Comparison of ENCODE assay signal across 29 cellular contexts in the genomic region with DNA sequence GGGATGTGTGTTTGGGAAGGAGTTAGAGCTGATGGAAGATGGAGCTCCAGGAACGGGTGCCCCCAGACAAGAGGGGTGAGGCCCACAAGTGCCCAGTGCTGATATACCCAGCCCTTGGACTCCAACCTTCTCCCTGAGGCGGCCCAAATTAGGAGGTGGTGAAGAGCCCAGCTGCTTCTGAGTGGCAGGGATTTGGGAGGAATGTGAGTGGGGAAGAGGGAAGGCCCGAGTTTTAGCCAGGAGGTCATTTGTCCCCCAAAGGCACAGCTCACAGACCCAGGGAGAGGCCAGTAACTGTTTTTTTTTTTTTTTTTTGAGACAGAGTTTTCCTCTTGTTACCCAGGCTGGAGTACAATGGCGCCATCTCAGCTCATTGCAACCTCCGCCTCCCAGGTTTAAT. TPM values are rescaled to one million over a fixed set of nuclear protein-coding genes. Genes with fewer than 3 reads are reported as not detected.
"Had no signal": no experiment of that assay in that cellular context is flagged by ENCODE, and none has a peak within 500 bp of the region (broad histone marks: within the 10 kb centered on the region; RNA-seq: fewer than 3 reads in every experiment).

No MANE protein-coding gene starts in this region.

- ATAC-seq: heart right ventricle had no signal

- DNase-seq: activated CD4-positive, alpha-beta memory T cell treated with anti-CD3 and anti-CD28 coated beads for 36 hours; activated CD4-positive, alpha-beta T cell treated with anti-CD3 and anti-CD28 coated beads, Interleukin-2, amount 10 ng/mL, durations not matched to agents 24 days and 14 days; activated CD4-positive, CD25-positive, alpha-beta regulatory T cell treated with anti-CD3 and anti-CD28 coated beads, Interleukin-2, amount 50 U/mL, for 72 hours; activated CD8-positive, alpha-beta memory T cell treated with anti-CD3 and anti-CD28 coated beads, Interleukin-2, amount 50 U/mL, for 4 hours; activated gamma-delta T cell; activated naive CD4-positive, alpha-beta T cell treated with anti-CD3 and anti-CD28 coated beads, Interleukin-2, amount 10 ng/mL, durations not matched to agents 7 days and 5 days; activated naive CD8-positive, alpha-beta T cell treated with anti-CD3 and anti-CD28 coated beads, Interleukin-2, amount 10 ng/mL, durations not matched to agents 7 days and 5 days; activated T-cell treated with anti-CD3 and anti-CD28 coated beads, Interleukin-2, amount 50 U/mL, for 24 hours; amniotic stem cell; brain microvascular endothelial cell; heart right ventricle; midbrain; natural killer cell; ovary; small intestine; stimulated activated CD4-positive, alpha-beta T cell treated with anti-CD3 and anti-CD28 coated beads, Interleukin-1b, Interleukin-23, amount 100 ng/mL, for 48 hours; stimulated activated CD4-positive, alpha-beta T cell treated with anti-CD3 and anti-CD28 coated beads, Interleukin-4, amount 100 ng/mL, for 4 hours; stimulated activated CD8-positive, alpha-beta memory T cell treated with anti-CD3 and anti-CD28 coated beads, Interleukin-4, amount 100 ng/mL, for 48 hours; stimulated activated naive CD4-positive, alpha-beta T cell; uterus had no signal

- H3K36me3 ChIP-seq: brain microvascular endothelial cell, heart right ventricle, ovary, thoracic aorta, uterus had no signal

- H3K4me3 Mint-ChIP-seq: activated CD4-positive, alpha-beta memory T cell treated with anti-CD3 and anti-CD28 coated beads for 36 hours; activated CD4-positive, alpha-beta T cell treated with anti-CD3 and anti-CD28 coated beads, Interleukin-2, amount 10 ng/mL, durations not matched to agents 24 days and 14 days; activated naive CD4-positive, alpha-beta T cell treated with anti-CD3 and anti-CD28 coated beads, Interleukin-2, amount 10 ng/mL, durations not matched to agents 7 days and 5 days; activated naive CD8-positive, alpha-beta T cell treated with anti-CD3 and anti-CD28 coated beads, Interleukin-2, amount 10 ng/mL, durations not matched to agents 7 days and 5 days; activated T-cell treated with anti-CD3 and anti-CD28 coated beads, Interleukin-2, amount 50 U/mL, for 24 hours; natural killer cell; type B pancreatic cell had no signal

- H3K27ac ChIP-seq: brain microvascular endothelial cell, coronary artery, ovary, thoracic aorta, uterus, VCaP had no signal

- H3K9me3 ChIP-seq: heart right ventricle, ovary, thoracic aorta, uterus had no signal

- H3K36me3 Mint-ChIP-seq: activated CD4-positive, alpha-beta memory T cell treated with anti-CD3 and anti-CD28 coated beads for 36 hours; activated naive CD4-positive, alpha-beta T cell treated with anti-CD3 and anti-CD28 coated beads, Interleukin-2, amount 10 ng/mL, durations not matched to agents 7 days and 5 days; activated naive CD8-positive, alpha-beta T cell treated with anti-CD3 and anti-CD28 coated beads, Interleukin-2, amount 10 ng/mL, durations not matched to agents 7 days and 5 days; natural killer cell; type B pancreatic cell had no signal

- H3K9me3 Mint-ChIP-seq: activated CD4-positive, alpha-beta memory T cell treated with anti-CD3 and anti-CD28 coated beads for 36 hours; activated CD4-positive, alpha-beta T cell treated with anti-CD3 and anti-CD28 coated beads, Interleukin-2, amount 10 ng/mL, durations not matched to agents 24 days and 14 days; activated naive CD4-positive, alpha-beta T cell treated with anti-CD3 and anti-CD28 coated beads, Interleukin-2, amount 10 ng/mL, durations not matched to agents 7 days and 5 days; activated naive CD8-positive, alpha-beta T cell treated with anti-CD3 and anti-CD28 coated beads, Interleukin-2, amount 10 ng/mL, durations not matched to agents 7 days and 5 days; activated T-cell treated with anti-CD3 and anti-CD28 coated beads, Interleukin-2, amount 50 U/mL, for 24 hours; natural killer cell; type B pancreatic cell had no signal

- H3K4me3 ChIP-seq: coronary artery, ovary, uterus had no signal

- H3K27me3 ChIP-seq: ovary had no signal

- H3K27ac Mint-ChIP-seq: activated CD4-positive, alpha-beta memory T cell treated with anti-CD3 and anti-CD28 coated beads for 36 hours; activated CD4-positive, alpha-beta T cell treated with anti-CD3 and anti-CD28 coated beads, Interleukin-2, amount 10 ng/mL, durations not matched to agents 24 days and 14 days; activated naive CD4-positive, alpha-beta T cell treated with anti-CD3 and anti-CD28 coated beads, Interleukin-2, amount 10 ng/mL, durations not matched to agents 7 days and 5 days; activated naive CD8-positive, alpha-beta T cell treated with anti-CD3 and anti-CD28 coated beads, Interleukin-2, amount 10 ng/mL, durations not matched to agents 7 days and 5 days; activated T-cell treated with anti-CD3 and anti-CD28 coated beads, Interleukin-2, amount 50 U/mL, for 24 hours; natural killer cell; progenitor cell of endocrine pancreas had no signal

RNA-seq across cellular contexts. Expression of gene PADI2, which starts 1.2 kb away (rescaled TPM):
- total RNA-seq: activated CD4-positive, alpha-beta memory T cell treated with anti-CD3 and anti-CD28 coated beads for 36 hours; activated CD8-positive, alpha-beta memory T cell treated with anti-CD3 and anti-CD28 coated beads for 36 hours; endothelial cell of umbilical vein; fibroblast of lung; T-helper 1 cell treated with Interleukin-12 subunit alpha and Interleukin-12 subunit beta and Interleukin-4 antibody, amounts not matched to agents 30 ng/mL and 1 ng/mL, for 36 hours had no signal
